Comparison of ENCODE assay signal across 12 cellular contexts in genomic region chr17:36085710-36086268, GRCh38. TPM values are rescaled to one million over a fixed set of nuclear protein-coding genes. Genes with fewer than 3 reads are reported as not detected.
DNase-seq lines count a peak whose midpoint lies in the region; ATAC-seq and TF ChIP-seq lines count a peak whose summit lies in the region.
"Had no signal": no experiment of that assay in that cellular context is flagged by ENCODE, and none has a peak within 500 bp of the region (broad histone marks: within the 10 kb centered on the region; RNA-seq: fewer than 3 reads in every experiment).

No MANE protein-coding gene starts in this region.

- H3K27ac ChIP-seq in right atrium auricular region (no peak overlapping the region), upper lobe of left lung (no peak overlapping the region), transverse colon (no peak overlapping the region)

- H3K4me1 ChIP-seq in right atrium auricular region (no peaks in the 10 kb centered on the region), upper lobe of left lung (peaks cover 0 to 29% (median 10%) of the 10 kb centered on the region in 4 donors), transverse colon (no peaks in the 10 kb centered on the region)

- TF ChIP-seq POLR2A in upper lobe of left lung (IDR thresholded peaks at IDR 0.05), result peak in 1 of 4 donors; percentile 34
- TF ChIP-seq POLR2A in transverse colon (IDR thresholded peaks at IDR 0.05), result no peak

- H3K9me3 ChIP-seq in right atrium auricular region, result no peaks in the 10 kb centered on the region
- H3K9me3 ChIP-seq in upper lobe of left lung, result no peaks in the 10 kb centered on the region
- no peaks in the 10 kb centered on the region for H3K9me3 ChIP-seq in transverse colon

- CTCF ChIA-PET in activated B cell treated with CpG ODN at 0.5 μM for 24 hours (lab: Charles Lee), result interaction anchor here (0.8 to 1.5 kb wide), 2 partner anchors 13 to 63 kb away, joined by 3 to 6 read pairs; no protein-coding TSS in a partner anchor

- no peak for TF ChIP-seq CTCF in right atrium auricular region (IDR thresholded peaks at IDR 0.05)
- no peak for TF ChIP-seq CTCF in activated B cell treated with CpG ODN at 0.5 μM for 24 hours (IDR thresholded peaks at IDR 0.05)
- no peak for TF ChIP-seq CTCF in upper lobe of left lung (IDR thresholded peaks at IDR 0.05)
- TF ChIP-seq CTCF in transverse colon (IDR thresholded peaks at IDR 0.05), result no peak

- no peak overlapping the region for H3K4me3 Mint-ChIP-seq in activated B cell treated with CpG ODN at 0.5 μM for 24 hours

- ATAC-seq in Right ventricle myocardium inferior, result peak; percentile 81
- ATAC-seq in activated B cell treated with CpG ODN at 0.5 μM for 24 hours (ENCODE audit: low read depth), result no peak
- peak; percentile 76 for ATAC-seq in left ventricle myocardium superior
- peak; percentile 46 to 67 for ATAC-seq in upper lobe of left lung (ENCODE audit: low FRiP score in 2 of 2)

- H3K27me3 Mint-ChIP-seq in activated B cell treated with CpG ODN at 0.5 μM for 24 hours, result no peaks in the 10 kb centered on the region

- in situ Hi-C loops in transverse colon (cut with MboI; ENCODE audit: low pct_ligation_motif_present in 1 of 4, low pct_unique_long_range_greater_than_20kb in 1 of 4, low sequenced_read_pairs in 3 of 4), result no loop called here

- peak overlapping the region; percentile 21 for H3K27ac Mint-ChIP-seq in activated B cell treated with CpG ODN at 0.5 μM for 24 hours

- POLR2A ChIA-PET in activated B cell treated with CpG ODN at 0.5 μM for 24 hours (lab: Charles Lee), result interaction anchor here (0.6 to 1.1 kb wide), 4 partner anchors 17 to 945 kb away, joined by 4 to 8 read pairs (median 6); no protein-coding TSS in a partner anchor

- intact Hi-C loops in Right ventricle myocardium inferior (cut with DNase I), result no loop called here
- intact Hi-C loops in activated B cell treated with CpG ODN at 0.5 μM for 24 hours (cut with micrococcal nuclease), result no loop called here
- intact Hi-C loops in left ventricle myocardium superior (cut with micrococcal nuclease), result no loop called here
- intact Hi-C loops in transverse colon (cut with DNase I; ENCODE audit: low total_unique reads), result no loop called here

- H3K4me1 Mint-ChIP-seq in activated B cell treated with CpG ODN at 0.5 μM for 24 hours, result peaks cover 71% of the 10 kb centered on the region

- no peaks in the 10 kb centered on the region for H3K27me3 ChIP-seq in right atrium auricular region
- no peaks in the 10 kb centered on the region for H3K27me3 ChIP-seq in upper lobe of left lung
- no peaks in the 10 kb centered on the region for H3K27me3 ChIP-seq in transverse colon

- H3K36me3 Mint-ChIP-seq in activated B cell treated with CpG ODN at 0.5 μM for 24 hours (ENCODE audit: low read depth), result peaks cover 9% of the 10 kb centered on the region

- H3K9me3 Mint-ChIP-seq in activated B cell treated with CpG ODN at 0.5 μM for 24 hours, result no peaks in the 10 kb centered on the region

- H3K4me3 ChIP-seq in right atrium auricular region, result no peak overlapping the region
- H3K4me3 ChIP-seq in upper lobe of left lung, result no peak overlapping the region
- no peak overlapping the region for H3K4me3 ChIP-seq in transverse colon

- WGBS in upper lobe of left lung, 2 donors, result 32 to 42% methylated on average over 2 of the region's 2 CpGs
- 43 to 59% methylated on average over 1 to 2 of the region's 2 CpGs for WGBS in transverse colon (ENCODE audit: low coverage in 1 of 2), 2 donors

- TF ChIP-seq EP300 in upper lobe of left lung (IDR thresholded peaks at IDR 0.05) (no peak), transverse colon (IDR thresholded peaks at IDR 0.05; ENCODE audit: low read depth) (no peak)

- no peaks in the 10 kb centered on the region for H3K36me3 ChIP-seq in right atrium auricular region
- no peaks in the 10 kb centered on the region for H3K36me3 ChIP-seq in upper lobe of left lung
- H3K36me3 ChIP-seq in transverse colon, result no peaks in the 10 kb centered on the region

- DNase-seq in Right ventricle myocardium inferior (ENCODE audit: missing footprints), result no peak
- DNase-seq in right atrium auricular region (ENCODE audit: low spot score), result no peak
- no peak for DNase-seq in activated B cell treated with CpG ODN at 0.5 μM for 24 hours
- no peak for DNase-seq in left ventricle myocardium superior
- DNase-seq in upper lobe of left lung, result peak in 1 of 2 donors; percentile 33
- no peak for DNase-seq in COLO668 (lab: John Stamatoyannopoulos, UW; ENCODE audit: unreplicated experiment)
- DNase-seq in NCI-H345 treated with DMSO at 0.1 percent for 48 hours (lab: John Stamatoyannopoulos, UW; ENCODE audit: unreplicated experiment), result no peak
- no peak for DNase-seq in transverse colon
- DNase-seq: kidney; nucleus accumbens; stimulated activated CD4-positive, alpha-beta T cell treated with anti-CD3 and anti-CD28 coated beads, Interleukin-4, amount 100 ng/mL, for 24 hours had no signal

RNA-seq across cellular contexts. Expression of gene CCL3, which starts 4.2 kb away (rescaled TPM):
- total RNA-seq in Right ventricle myocardium inferior (not detected), right atrium auricular region (1 to 10 TPM; 1.0 to 2.0 TPM), activated B cell treated with CpG ODN at 0.5 μM for 24 hours (74.4 and 74.5 TPM in 2 replicates), left ventricle myocardium superior (not detected), upper lobe of left lung (10 to 100 TPM in 2 of 6 donors, 1 to 10 TPM in 3, under 1 TPM in 1; 0.55 to 24.9 (median 2.9) TPM), transverse colon (1 to 10 TPM in 2 of 4 donors, not detected in 2; 1.1 to 4.4 TPM)

RNA-seq across cellular contexts. Expression of gene CCL4, which starts 17.8 kb away (rescaled TPM):
- total RNA-seq in Right ventricle myocardium inferior (0.92 TPM), right atrium auricular region (1 to 10 TPM; 1.7 to 2.8 TPM), activated B cell treated with CpG ODN at 0.5 μM for 24 hours (68.8 and 82.1 TPM in 2 replicates), left ventricle myocardium superior (0.74 TPM), upper lobe of left lung (10 to 100 TPM in 4 of 6 donors, 1 to 10 TPM in 2; 5.7 to 24.0 (median 14.1) TPM), transverse colon (10 to 100 TPM in 1 of 4 donors, 1 to 10 TPM in 1, not detected in 2; 4.2 to 10.8 TPM)
- total RNA-seq: Daoy had no signal

RNA-seq across cellular contexts. Expression of gene CCL18, which starts 21.7 kb away (rescaled TPM):
- total RNA-seq in Right ventricle myocardium inferior (3.7 TPM), right atrium auricular region (1 to 10 TPM; 1.0 to 3.6 TPM), activated B cell treated with CpG ODN at 0.5 μM for 24 hours (not detected in 2 replicates), left ventricle myocardium superior (1.4 TPM), upper lobe of left lung (100 to 1,000 TPM in 4 of 6 donors, 10 to 100 TPM in 2; 50.3 to 250 (median 169) TPM), transverse colon (1 to 10 TPM in 2 of 4 donors, not detected in 2; 1.2 to 4.9 TPM)
- total RNA-seq: Daoy had no signal

Comparison
In these comparisons a context has a peak if more than half of its experiments do, and no peak if none do; other contexts are left out.
1. RNA of gene CCL18, which starts 21.7 kb away (total RNA-seq): 50.3 to 250 TPM in upper lobe of left lung; 3.7 TPM in Right ventricle myocardium inferior (single experiment), 1.0 to 3.6 TPM in right atrium auricular region, 1.4 TPM in left ventricle myocardium superior (single experiment), 1.2 to 4.9 TPM in transverse colon and not detected in activated B cell treated with CpG ODN at 0.5 μM for 24 hours; every median in the first group is over 4 times any median in the second.